ENCODE assay signal across 1 cellular context in genomic region chr14:64947710-64948611, GRCh38.
A peak's percentile ranks its signal among the peaks of the same experiment; 100 is the strongest.
TF ChIP-seq lines count a peak whose summit lies in the region.

No MANE protein-coding gene starts in this region.

TF ChIP-seq in liver, 16 proteins besides CTCF, POLR2A, EP300 and RAD21:
- TF ChIP-seq REST (IDR thresholded peaks at IDR 0.05) (peak; percentile 74), RXRA (IDR thresholded peaks at IDR 0.05) (peak; percentile 94 to 96), MAX (IDR thresholded peaks at IDR 0.05) (no peak), TAF1 (conservative IDR thresholded peaks at IDR 0.05) (peak; percentile 91), HNF4G (IDR thresholded peaks at IDR 0.05) (peak; percentile 94), GABPA (IDR thresholded peaks at IDR 0.05 in 1 of 2, conservative IDR thresholded peaks at IDR 0.05 in 1 of 2) (peak in 1 of 2 donors; percentile 50), EGR1 (IDR thresholded peaks at IDR 0.05; ENCODE audit: low read depth in 2 of 2) (peak in 1 of 2 donors; percentile 40), NR2F2 (IDR thresholded peaks at IDR 0.05) (peak; percentile 62), JUND (IDR thresholded peaks at IDR 0.05) (peak; percentile 42 to 89), SP1 (IDR thresholded peaks at IDR 0.05) (peak; percentile 96), HNF4A (conservative IDR thresholded peaks at IDR 0.05) (peak; percentile 97 to 98), FOXA2 (IDR thresholded peaks at IDR 0.05) (no peak), FOXA1 (IDR thresholded peaks at IDR 0.05) (peak; percentile 58), YY1 (IDR thresholded peaks at IDR 0.05) (peak; percentile 84)
- TF ChIP-seq, protein P1, sequence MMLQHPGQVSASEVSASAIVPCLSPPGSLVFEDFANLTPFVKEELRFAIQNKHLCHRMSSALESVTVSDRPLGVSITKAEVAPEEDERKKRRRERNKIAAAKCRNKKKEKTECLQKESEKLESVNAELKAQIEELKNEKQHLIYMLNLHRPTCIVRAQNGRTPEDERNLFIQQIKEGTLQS (IDR thresholded peaks at IDR 0.05), result no peak
- TF ChIP-seq, protein P2, sequence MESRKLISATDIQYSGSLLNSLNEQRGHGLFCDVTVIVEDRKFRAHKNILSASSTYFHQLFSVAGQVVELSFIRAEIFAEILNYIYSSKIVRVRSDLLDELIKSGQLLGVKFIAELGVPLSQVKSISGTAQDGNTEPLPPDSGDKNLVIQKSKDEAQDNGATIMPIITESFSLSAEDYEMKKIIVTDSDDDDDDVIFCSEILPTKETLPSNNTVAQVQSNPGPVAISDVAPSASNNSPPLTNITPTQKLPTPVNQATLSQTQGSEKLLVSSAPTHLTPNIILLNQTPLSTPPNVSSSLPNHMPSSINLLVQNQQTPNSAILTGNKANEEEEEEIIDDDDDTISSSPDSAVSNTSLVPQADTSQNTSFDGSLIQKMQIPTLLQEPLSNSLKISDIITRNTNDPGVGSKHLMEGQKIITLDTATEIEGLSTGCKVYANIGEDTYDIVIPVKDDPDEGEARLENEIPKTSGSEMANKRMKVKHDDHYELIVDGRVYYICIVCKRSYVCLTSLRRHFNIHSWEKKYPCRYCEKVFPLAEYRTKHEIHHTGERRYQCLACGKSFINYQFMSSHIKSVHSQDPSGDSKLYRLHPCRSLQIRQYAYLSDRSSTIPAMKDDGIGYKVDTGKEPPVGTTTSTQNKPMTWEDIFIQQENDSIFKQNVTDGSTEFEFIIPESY (IDR thresholded peaks at IDR 0.05), result peak; percentile 87
TF ChIP-seq in liver: peak in this region for 13.
